8 cellular contexts compared by ENCODE assay signal in genomic region chr1:151909167-151910149, GRCh38. TPM values are rescaled to one million over a fixed set of nuclear protein-coding genes. Genes with fewer than 3 reads are reported as not detected.
A peak's percentile ranks its signal among the peaks of the same experiment; 100 is the strongest.
DNase-seq lines count a peak whose midpoint lies in the region; ATAC-seq and TF ChIP-seq lines count a peak whose summit lies in the region.

Gene THEM4 (minus strand): TSS chr1:151909511. CDS start chr1:151909458, 53 bp downstream.

- peak; percentile 14 to 80 for TF ChIP-seq POLR2A in suprapubic skin (IDR thresholded peaks at IDR 0.05)

- H3F3A ChIP-seq in SK-N-SH (replicated peaks; ENCODE audit: insufficient read depth), result no peaks in the 10 kb centered on the region

- H2AFZ ChIP-seq in KMS-11 (ENCODE audit: low read depth) (peak within 1 kb of the TSS; percentile 91), SK-N-SH (ENCODE audit: low read depth) (peak within 1 kb of the TSS; percentile 96)

- peak within 1 kb of the TSS; percentile 55 for H3K27ac ChIP-seq in KMS-11
- peak within 1 kb of the TSS; percentile 54 to 85; a peak in 3 of 4 replicates for H3K27ac ChIP-seq in SK-N-SH (ENCODE audit: low read depth in 2 of 2, low read length in 1 of 2)
- H3K27ac ChIP-seq in suprapubic skin, result peak within 1 kb of the TSS; percentile 93

- ATAC-seq in GM21737 (IDR thresholded peaks at IDR 0.05; ENCODE audit: unreplicated experiment), result peak; percentile 94

- POLR2A ChIA-PET in SK-N-SH (lab: Yijun Ruan, JAX), result interaction anchor here (0.7 to 1.8 kb wide), 7 partner anchors 11 to 266 kb away, joined by 3 to 7 read pairs (median 3); partner anchors contain the start of gene MRPL9

- H3K9me2 ChIP-seq in SK-N-SH, result no peaks in the 10 kb centered on the region

- H4K20me1 ChIP-seq in KMS-11 (ENCODE audit: insufficient read depth), result no peaks in the 10 kb centered on the region
- no peaks in the 10 kb centered on the region for H4K20me1 ChIP-seq in SK-N-SH (ENCODE audit: insufficient read depth)

- peaks cover 6% of the 10 kb centered on the region for H3K4me1 ChIP-seq in KMS-11 (ENCODE audit: low read depth, poor library complexity, severe bottlenecking)
- H3K4me1 ChIP-seq in SK-N-SH (ENCODE audit: control insufficient read depth in 1 of 2, insufficient read depth in 2 of 2, low read depth in 1 of 2, low read length in 1 of 2), result peaks cover 0 to 7% of the 10 kb centered on the region in 2 experiments; a peak in 2 of 4 replicates
- H3K4me1 ChIP-seq in suprapubic skin, result peaks cover 33% of the 10 kb centered on the region

- WGBS in SK-N-SH (ENCODE audit: low lambda C conversion rate), result 13% methylated on average over 36 of the region's 73 CpGs
- 2% methylated on average over 43 of the region's 73 CpGs for WGBS in suprapubic skin

- H3K79me2 ChIP-seq in KMS-11 (ENCODE audit: insufficient read depth, low read depth) (peaks cover 7% of the 10 kb centered on the region; the same call in 1 of the 2 replicates), SK-N-SH (ENCODE audit: insufficient read depth) (no peaks in the 10 kb centered on the region; the same call in 1 of the 2 replicates)

- TF ChIP-seq CTCF in KMS-11 (conservative IDR thresholded peaks at IDR 0.05; ENCODE audit: low read depth, low read length) (no peak; the same call in 1 of the 2 replicates), SK-N-SH (IDR thresholded peaks at IDR 0.05) (peak; percentile 30), suprapubic skin (IDR thresholded peaks at IDR 0.05) (peak in 1 of 2 donors; percentile 47)

- H3K9me3 ChIP-seq in SK-N-SH, result peaks cover 7% of the 10 kb centered on the region; the same call in 1 of the 2 replicates
- H3K9me3 ChIP-seq in suprapubic skin, result peaks cover 4% of the 10 kb centered on the region

- peak in 1 of 2 experiments; percentile 23; a peak in 1 of 4 replicates for TF ChIP-seq EP300 in SK-N-SH (IDR thresholded peaks at IDR 0.05; ENCODE audit: borderline replicate concordance in 1 of 2, low read depth in 1 of 2, low read length in 1 of 2)
- TF ChIP-seq EP300 in suprapubic skin (IDR thresholded peaks at IDR 0.05), result no peak

- no peak for TF ChIP-seq RAD21 in SK-N-SH (IDR thresholded peaks at IDR 0.05; ENCODE audit: low read length)

- DNase-seq in Daoy (ENCODE audit: low read depth) (peak; percentile 99), SK-N-SH (peak; percentile 98), globus pallidus (ENCODE audit: low spot score) (peak; percentile 94), occipital lobe (lab: John Stamatoyannopoulos, UW) (peak; percentile 94), suprapubic skin (ENCODE audit: low spot score in 2 of 2) (peak; percentile 98)
- peak; percentile 97 for DNase-seq in activated naive CD4-positive, alpha-beta T cell treated with anti-CD3 and anti-CD28 coated beads, Interleukin-2, amount 50 U/mL, for 16 hours

- H3K4me3 ChIP-seq in KMS-11 (IDR thresholded peaks at IDR 0.05; ENCODE audit: insufficient read depth, low read depth, low read length), result peak within 1 kb of the TSS; percentile 98
- H3K4me3 ChIP-seq in SK-N-SH (ENCODE audit: low read depth in 2 of 2, low read length in 1 of 2), result peak within 1 kb of the TSS; percentile 67 to 74
- H3K4me3 ChIP-seq in suprapubic skin, result peak within 1 kb of the TSS; percentile 81

- H3K4me2 ChIP-seq in KMS-11, result peak within 1 kb of the TSS; percentile 52
- peak within 1 kb of the TSS; percentile 88 for H3K4me2 ChIP-seq in SK-N-SH

- H3K27me3 ChIP-seq in KMS-11 (ENCODE audit: insufficient read depth, low read depth) (no peaks in the 10 kb centered on the region), SK-N-SH (ENCODE audit: insufficient read depth) (no peaks in the 10 kb centered on the region), suprapubic skin (no peaks in the 10 kb centered on the region)

- CTCF ChIA-PET in SK-N-SH (lab: Yijun Ruan, JAX), result interaction anchor here (1.9 kb wide), 2 partner anchors 21 to 93 kb away, joined by 4 to 6 read pairs; no protein-coding TSS in a partner anchor

- H3K36me3 ChIP-seq in KMS-11 (ENCODE audit: insufficient read depth), result no peaks in the 10 kb centered on the region
- H3K36me3 ChIP-seq in SK-N-SH (replicated peaks in 1 of 2; ENCODE audit: control insufficient read depth in 1 of 2, insufficient read depth in 2 of 2, low read length in 1 of 2), result no peaks in the 10 kb centered on the region
- H3K36me3 ChIP-seq in suprapubic skin, result peaks cover 10% of the 10 kb centered on the region

- H3K9ac ChIP-seq in KMS-11, result peak within 1 kb of the TSS; percentile 71
- H3K9ac ChIP-seq in SK-N-SH, result peak within 1 kb of the TSS; percentile 76

TF ChIP-seq in SK-N-SH, 30 proteins besides CTCF, POLR2A, EP300 and RAD21 (continues in another document):
- TF ChIP-seq YY1 (IDR thresholded peaks at IDR 0.05; ENCODE audit: low read depth), result no peak; the same call in none of the 2 replicates
- no peak for TF ChIP-seq JUND (IDR thresholded peaks at IDR 0.05)
- TF ChIP-seq NFIC (IDR thresholded peaks at IDR 0.05; ENCODE audit: borderline replicate concordance), result no peak
- peak; percentile 89 for TF ChIP-seq TAF1 (IDR thresholded peaks at IDR 0.05; ENCODE audit: borderline replicate concordance, low read depth, low read length)
- no peak for TF ChIP-seq IRF3 (IDR thresholded peaks at IDR 0.05; ENCODE audit: low read depth, low read length)
- TF ChIP-seq TEAD4 (IDR thresholded peaks at IDR 0.05; ENCODE audit: borderline replicate concordance, insufficient read depth), result no peak
- peak; percentile 85 for TF ChIP-seq CHD2 (IDR thresholded peaks at IDR 0.05; ENCODE audit: low read length, partially characterized antibody)
- TF ChIP-seq PBX3 (IDR thresholded peaks at IDR 0.05), result no peak
- TF ChIP-seq EZH2phosphoT487 (IDR thresholded peaks at IDR 0.05; ENCODE audit: borderline replicate concordance, low read depth), result no peak
- TF ChIP-seq RXRA (IDR thresholded peaks at IDR 0.05; ENCODE audit: borderline replicate concordance, low read depth), result no peak
- peak; percentile 48 for TF ChIP-seq MAX (IDR thresholded peaks at IDR 0.05; ENCODE audit: low read depth)
- TF ChIP-seq SMC3 (IDR thresholded peaks at IDR 0.05; ENCODE audit: low read depth, low read length), result no peak
- no peak for TF ChIP-seq RFX5 (IDR thresholded peaks at IDR 0.05; ENCODE audit: low read length)
- TF ChIP-seq ELF1 (IDR thresholded peaks at IDR 0.05), result peak; percentile 83
- no peak for TF ChIP-seq FOXJ3 (CRISPR knock-in tag; IDR thresholded peaks at IDR 0.05)
- TF ChIP-seq ZBTB33 (IDR thresholded peaks at IDR 0.05; ENCODE audit: borderline replicate concordance, low read depth), result no peak
- peak; percentile 48 for TF ChIP-seq NRF1 (IDR thresholded peaks at IDR 0.05; ENCODE audit: low read depth, low read length)
- TF ChIP-seq FOXM1 (IDR thresholded peaks at IDR 0.05; ENCODE audit: low read depth), result no peak
- TF ChIP-seq GABPA (IDR thresholded peaks at IDR 0.05; ENCODE audit: low read depth), result peak; percentile 83
- peak; percentile 31; the same call in 1 of the 2 replicates for TF ChIP-seq RCOR1 (IDR thresholded peaks at IDR 0.05; ENCODE audit: low read length)
- no peak for TF ChIP-seq FOSL2 (IDR thresholded peaks at IDR 0.05; ENCODE audit: borderline replicate concordance, low read depth)

RNA-seq across cellular contexts. Expression of gene THEM4, which starts in this region (rescaled TPM):
- total RNA-seq in Daoy (2014; rRNA removed; shearing (Covaris generic)), result 15.1 and 31.0 TPM in 2 replicates
- polyA plus RNA-seq in SK-N-SH (2012; rRNA removed), result 10.1 and 14.1 TPM in 2 replicates
- 13.2 and 14.4 TPM in 2 replicates for polyA plus RNA-seq in SK-N-SH (2012; cell fraction: cytosol; rRNA removed)
- polyA plus RNA-seq in SK-N-SH (2012; cell fraction: nucleus; rRNA removed), result 9.5 and 16.7 TPM in 2 replicates
- 2.0 TPM for total RNA-seq in occipital lobe
- total RNA-seq in suprapubic skin, result 10 to 100 TPM in 1 of 4 donors, 1 to 10 TPM in 3; 6.7 to 31.5 (median 8.9) TPM

Comparison
In these comparisons a context has a peak if more than half of its experiments do, and no peak if none do; other contexts are left out.
1. Peak in every context shown above with its lines: DNase-seq, ATAC-seq, H3K4me3 ChIP-seq and H3K27ac ChIP-seq.